In the genomic region with DNA sequence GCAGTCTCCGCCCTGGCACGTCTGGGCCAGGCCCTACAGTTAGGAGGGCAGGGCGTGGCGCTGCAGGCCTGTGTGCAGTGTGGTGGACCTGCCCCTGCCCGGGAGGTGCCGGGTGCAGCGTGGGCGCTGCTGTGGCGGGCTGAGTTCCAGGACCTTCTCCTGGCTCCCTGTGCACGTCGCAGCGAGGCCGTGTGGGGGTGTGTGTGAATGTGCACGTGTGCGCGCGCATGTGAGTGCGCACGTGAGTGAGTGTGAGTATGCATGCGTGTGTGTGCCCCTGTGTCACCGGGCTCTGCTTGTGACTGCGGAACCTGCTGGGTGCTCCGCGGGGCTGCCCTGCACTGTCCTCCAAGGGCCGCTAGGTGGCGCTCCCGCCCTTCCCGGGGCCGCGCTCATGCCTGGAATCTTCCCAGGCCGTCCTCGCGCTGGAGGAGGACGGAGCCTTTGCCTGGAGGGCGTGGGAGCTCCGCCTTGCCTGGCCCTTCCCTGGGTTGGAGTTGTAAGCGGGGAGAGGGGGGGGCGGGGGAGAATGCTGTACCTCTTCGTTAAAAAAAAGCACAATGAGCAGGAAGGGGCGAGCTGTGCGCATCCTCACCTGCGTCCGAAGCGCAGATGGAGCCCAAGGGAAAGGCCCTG, we compare ENCODE assay signal across 8 cellular contexts.
A peak's percentile ranks its signal among the peaks of the same experiment; 100 is the strongest.
DNase-seq lines count a peak whose midpoint lies in the region; ATAC-seq and TF ChIP-seq lines count a peak whose summit lies in the region.

No MANE protein-coding gene starts in this region.

- H3K9ac ChIP-seq in DND-41 (ENCODE audit: low read depth, low read length) = no peak overlapping the region
- peak overlapping the region; percentile 57 for H3K9ac ChIP-seq in adipocyte (ENCODE audit: low read length)

- peaks cover 73% of the 10 kb centered on the region for H3K36me3 ChIP-seq in DND-41 (ENCODE audit: insufficient read depth, low read length)
- peaks cover 25% of the 10 kb centered on the region for H3K36me3 ChIP-seq in adipocyte (ENCODE audit: control insufficient read depth, insufficient read depth, low read length, severe bottlenecking)

- no peak overlapping the region for H3K4me3 ChIP-seq in DND-41 (ENCODE audit: low read depth in 1 of 2, low read length in 2 of 2)
- H3K4me3 ChIP-seq in adipocyte (ENCODE audit: low read length) = peak overlapping the region; percentile 12

- no peaks in the 10 kb centered on the region; the same call in 1 of the 2 replicates for H3K79me2 ChIP-seq in DND-41 (ENCODE audit: insufficient read depth, low read length)

- no peaks in the 10 kb centered on the region for H3K4me1 ChIP-seq in DND-41 (ENCODE audit: insufficient read depth, low read length)
- peaks cover 42% of the 10 kb centered on the region for H3K4me1 ChIP-seq in adipocyte (ENCODE audit: control insufficient read depth, insufficient read depth, low read length)

- ATAC-seq in DND-41 (ENCODE audit: insufficient read depth, low read depth) (peak; percentile 83), left cardiac atrium (peak; percentile 84 to 90), GM21526 (IDR thresholded peaks at IDR 0.05; ENCODE audit: low FRiP score, unreplicated experiment) (no peak), HG02981 (IDR thresholded peaks at IDR 0.05; ENCODE audit: unreplicated experiment) (no peak)

- no peak overlapping the region for H3K4me2 ChIP-seq in DND-41 (ENCODE audit: insufficient read depth, low read length)

- DNase-seq in DND-41 (peak; percentile 57), T follicular helper cell (ENCODE audit: low read depth) (peak; percentile 25), adipocyte (ENCODE audit: low read depth) (peak; percentile 91), left cardiac atrium (peak; percentile 86), putamen (ENCODE audit: low spot score) (peak; percentile 70)

- H2AFZ ChIP-seq in DND-41 (ENCODE audit: low read depth, low read length) = no peak overlapping the region

- TF ChIP-seq CTCF in DND-41 (IDR thresholded peaks at IDR 0.05; ENCODE audit: borderline replicate concordance, extremely low read depth, low read length, poor library complexity, severe bottlenecking) = peak; percentile 94
- peak; percentile 99 for TF ChIP-seq CTCF in LNCAP (IDR thresholded peaks at IDR 0.05)

- H3K27me3 ChIP-seq in DND-41 (ENCODE audit: insufficient read depth, low read length, poor library complexity) = no peaks in the 10 kb centered on the region
- H3K27me3 ChIP-seq in adipocyte (replicated peaks; ENCODE audit: control insufficient read depth, insufficient read depth, low read length) = no peaks in the 10 kb centered on the region

- H3K9me3 ChIP-seq in DND-41 (ENCODE audit: insufficient read depth, low read length, severe bottlenecking) = no peaks in the 10 kb centered on the region
- H3K9me3 ChIP-seq in adipocyte (ENCODE audit: control insufficient read depth, low read length) = no peaks in the 10 kb centered on the region

- H4K20me1 ChIP-seq in DND-41 (ENCODE audit: insufficient read depth, low read length) = peaks cover 58% of the 10 kb centered on the region

- intact Hi-C loops in left cardiac atrium (cut with DNase I) = loop anchor here (5.0 to 10.0 kb wide), 2 partner anchors 529 to 537 kb away; no protein-coding TSS in a partner anchor

- H3K27ac ChIP-seq in DND-41 (ENCODE audit: low read length) = no peak overlapping the region

Comparison
In these comparisons a context has a peak if more than half of its experiments do, and no peak if none do; other contexts are left out.
1. ATAC-seq: peak in DND-41 (single experiment) and left cardiac atrium (2 of 2); none in GM21526 (single experiment) and HG02981 (single experiment).
2. DNase-seq: peak in every context shown above with its lines; median percentile 91 in adipocyte; 86 in left cardiac atrium; 70 in putamen; 57 in DND-41; 25 in T follicular helper cell.